ENCODE assay signal across 8 cellular contexts in genomic region chr1:29180497-29181412, GRCh38. TPM values are rescaled to one million over a fixed set of nuclear protein-coding genes. Genes with fewer than 3 reads are reported as not detected.
DNase-seq lines count a peak whose midpoint lies in the region; ATAC-seq, FAIRE-seq and TF ChIP-seq lines count a peak whose summit lies in the region.

No MANE protein-coding gene starts in this region.

- peak overlapping the region; percentile 95 for H3K4me3 Mint-ChIP-seq in activated CD8-positive, alpha-beta memory T cell treated with anti-CD3 and anti-CD28 coated beads, Interleukin-2, amount 10 ng/mL, durations not matched to agents 7 days and 5 days
- H3K4me3 Mint-ChIP-seq in astrocyte (ENCODE audit: unreplicated experiment) = peak overlapping the region; percentile 97

- H3K27me3 ChIP-seq in astrocyte (ENCODE audit: insufficient read depth, low read length) (no peaks in the 10 kb centered on the region), stomach (no peaks in the 10 kb centered on the region)

- TF ChIP-seq EP300 in stomach (IDR thresholded peaks at IDR 0.05) = no peak

- peak overlapping the region; percentile 86 for H3K4me2 ChIP-seq in astrocyte (ENCODE audit: low read length)

- H4K20me1 ChIP-seq in astrocyte (ENCODE audit: insufficient read depth, low read length) = peaks cover 54% of the 10 kb centered on the region

- no peaks in the 10 kb centered on the region for H3K27me3 Mint-ChIP-seq in activated CD8-positive, alpha-beta memory T cell treated with anti-CD3 and anti-CD28 coated beads, Interleukin-2, amount 10 ng/mL, durations not matched to agents 7 days and 5 days
- H3K27me3 Mint-ChIP-seq in astrocyte (ENCODE audit: low read depth, unreplicated experiment) = no peaks in the 10 kb centered on the region

- ATAC-seq in activated CD8-positive, alpha-beta memory T cell treated with anti-CD3 and anti-CD28 coated beads, Interleukin-2, amount 10 ng/mL, durations not matched to agents 7 days and 5 days = peak; percentile 7
- ATAC-seq in GM19455 (IDR thresholded peaks at IDR 0.05; ENCODE audit: unreplicated experiment) = no peak
- no peak for ATAC-seq in GM21529 (IDR thresholded peaks at IDR 0.05; ENCODE audit: unreplicated experiment)

- H3K27ac ChIP-seq in astrocyte (ENCODE audit: low read depth, low read length) = peak overlapping the region; percentile 99
- H3K27ac ChIP-seq in stomach = peak overlapping the region; percentile 99 to 100 (median 100)

- DNase-seq in activated CD8-positive, alpha-beta memory T cell treated with anti-CD3 and anti-CD28 coated beads, Interleukin-2, amount 10 ng/mL, durations not matched to agents 7 days and 5 days = peak; percentile 61
- DNase-seq in activated CD8-positive, alpha-beta memory T cell treated with anti-CD3 and anti-CD28 coated beads, Interleukin-2, amount 50 U/mL, for 48 hours = no peak
- DNase-seq in NB4 (ENCODE audit: low read depth) (peak; percentile 42), astrocyte (ENCODE audit: low read depth) (peak; percentile 18), islet precursor cell (peak; percentile 12), stomach (no peak)

- H3K4me3 ChIP-seq in NB4 (ENCODE audit: low read depth, low read length) (peak overlapping the region; percentile 84), astrocyte (ENCODE audit: insufficient read depth, low read depth, low read length) (peak overlapping the region; percentile 92), stomach (peak overlapping the region; percentile 71 to 96 (median 88))

- H3K4me1 Mint-ChIP-seq in activated CD8-positive, alpha-beta memory T cell treated with anti-CD3 and anti-CD28 coated beads, Interleukin-2, amount 10 ng/mL, durations not matched to agents 7 days and 5 days = peaks cover 48% of the 10 kb centered on the region
- H3K4me1 Mint-ChIP-seq in astrocyte (ENCODE audit: low read depth, unreplicated experiment) = peaks cover 14% of the 10 kb centered on the region

- no peak for FAIRE-seq in astrocyte (lab: Jason Lieb, UNC)

- H3K9me3 ChIP-seq in astrocyte (ENCODE audit: insufficient read depth, low read depth, low read length) (no peaks in the 10 kb centered on the region), stomach (no peaks in the 10 kb centered on the region)

- CTCF ChIA-PET in activated CD8-positive, alpha-beta memory T cell treated with anti-CD3 and anti-CD28 coated beads, Interleukin-2, amount 10 ng/mL, durations not matched to agents 7 days and 5 days (lab: Charles Lee) = interaction anchor here (0.6 to 5.2 kb wide), 18 partner anchors 10 to 599 kb away, joined by 3 to 60 read pairs (median 5); partner anchors contain the start of genes TMEM200B and YTHDF2

- TF ChIP-seq CTCF in NB4 (IDR thresholded peaks at IDR 0.05; ENCODE audit: low read depth, low read length) (no peak), astrocyte (IDR thresholded peaks at IDR 0.05; ENCODE audit: insufficient read depth, low read depth, low read length) (no peak), stomach (IDR thresholded peaks at IDR 0.05) (no peak)

- WGBS in stomach, 5 donors = 0 to 1% (median 0%) methylated on average over 32 of the region's 32 CpGs

- H3K79me2 ChIP-seq in astrocyte (ENCODE audit: insufficient read depth, low read length) = peaks cover 58% of the 10 kb centered on the region

- H3K9me3 Mint-ChIP-seq in activated CD8-positive, alpha-beta memory T cell treated with anti-CD3 and anti-CD28 coated beads, Interleukin-2, amount 10 ng/mL, durations not matched to agents 7 days and 5 days (ENCODE audit: low read depth) = no peaks in the 10 kb centered on the region
- H3K9me3 Mint-ChIP-seq in astrocyte (ENCODE audit: unreplicated experiment) = no peaks in the 10 kb centered on the region

- peaks cover 36% of the 10 kb centered on the region for H3K36me3 Mint-ChIP-seq in activated CD8-positive, alpha-beta memory T cell treated with anti-CD3 and anti-CD28 coated beads, Interleukin-2, amount 10 ng/mL, durations not matched to agents 7 days and 5 days
- peaks cover 4% of the 10 kb centered on the region for H3K36me3 Mint-ChIP-seq in astrocyte (ENCODE audit: low read depth, unreplicated experiment)

- H3K27ac Mint-ChIP-seq in activated CD8-positive, alpha-beta memory T cell treated with anti-CD3 and anti-CD28 coated beads, Interleukin-2, amount 10 ng/mL, durations not matched to agents 7 days and 5 days = peak overlapping the region; percentile 97
- H3K27ac Mint-ChIP-seq in astrocyte (ENCODE audit: unreplicated experiment) = peak overlapping the region; percentile 94

- H3K9ac ChIP-seq in astrocyte (ENCODE audit: low read length) = peak overlapping the region; percentile 100

- peaks cover 8% of the 10 kb centered on the region for H3K36me3 ChIP-seq in astrocyte (ENCODE audit: insufficient read depth, low read length)
- peaks cover 0 to 12% (median 5%) of the 10 kb centered on the region in 4 donors for H3K36me3 ChIP-seq in stomach

- TF ChIP-seq POLR2A in NB4 (IDR thresholded peaks at IDR 0.05; ENCODE audit: extremely low read depth, insufficient read length) (no peak), stomach (IDR thresholded peaks at IDR 0.05) (no peak)

- peaks cover 21% of the 10 kb centered on the region for H3K4me1 ChIP-seq in astrocyte (ENCODE audit: insufficient read depth, low read length)
- peaks cover 34 to 63% (median 52%) of the 10 kb centered on the region in 4 donors for H3K4me1 ChIP-seq in stomach

- no peak overlapping the region for H2AFZ ChIP-seq in astrocyte (ENCODE audit: low read depth, low read length)

- intact Hi-C loops in stomach (cut with DNase I; ENCODE audit: low total_unique reads) = loop anchor here (10.0 kb wide), 1 partner anchor 56 kb away; the partner anchor contains the start of gene TMEM200B

RNA-seq across cellular contexts. Expression of gene SRSF4, which starts 0.9 kb away (rescaled TPM):
- 100 to 1,000 TPM; 145 to 147 TPM for total RNA-seq in activated CD8-positive, alpha-beta memory T cell treated with anti-CD3 and anti-CD28 coated beads, Interleukin-2, amount 10 ng/mL, durations not matched to agents 7 days and 5 days
- total RNA-seq in astrocyte (48.2 and 52.6 TPM in 2 replicates), stomach (100 to 1,000 TPM in 1 of 5 donors, 10 to 100 TPM in 4; 25.1 to 328 (median 65.8) TPM)
- polyA plus RNA-seq in stomach = 10 to 100 TPM; 38.9 to 56.5 (median 49.6) TPM

RNA-seq across cellular contexts. Expression of gene MECR, which starts 50.0 kb away (rescaled TPM):
- 10 to 100 TPM; 24.5 to 26.9 TPM for total RNA-seq in activated CD8-positive, alpha-beta memory T cell treated with anti-CD3 and anti-CD28 coated beads, Interleukin-2, amount 10 ng/mL, durations not matched to agents 7 days and 5 days
- total RNA-seq in astrocyte (25.1 and 30.3 TPM in 2 replicates), stomach (10 to 100 TPM in 4 of 5 donors, 1 to 10 TPM in 1; 8.9 to 47.8 (median 17.4) TPM)
- 10 to 100 TPM; 16.0 to 20.1 (median 18.2) TPM for polyA plus RNA-seq in stomach

RNA-seq across cellular contexts. Expression of gene PTPRU, which starts 55.6 kb away (rescaled TPM):
- under 1 TPM; 0.47 to 0.64 TPM for total RNA-seq in activated CD8-positive, alpha-beta memory T cell treated with anti-CD3 and anti-CD28 coated beads, Interleukin-2, amount 10 ng/mL, durations not matched to agents 7 days and 5 days
- total RNA-seq in astrocyte (36.6 and 47.2 TPM in 2 replicates), stomach (10 to 100 TPM in 2 of 5 donors, 1 to 10 TPM in 2, under 1 TPM in 1; 0.29 to 17.5 (median 8.0) TPM)
- polyA plus RNA-seq in stomach = 1 to 10 TPM; 4.9 to 5.4 (median 5.2) TPM

RNA-seq across cellular contexts. Expression of gene TMEM200B, which starts 57.1 kb away (rescaled TPM):
- total RNA-seq in activated CD8-positive, alpha-beta memory T cell treated with anti-CD3 and anti-CD28 coated beads, Interleukin-2, amount 10 ng/mL, durations not matched to agents 7 days and 5 days = under 1 TPM in 1 of 2 experiments, not detected in 1; 0.09 TPM
- total RNA-seq in astrocyte = 3.6 and 4.7 TPM in 2 replicates
- total RNA-seq in stomach = 1 to 10 TPM in 1 of 5 donors, under 1 TPM in 1, not detected in 3; 0.45 to 8.3 TPM
- polyA plus RNA-seq in stomach = 1 to 10 TPM; 1.4 to 4.0 (median 2.8) TPM

Comparison
In these comparisons a context has a peak if more than half of its experiments do, and no peak if none do; other contexts are left out.
1. DNase-seq: peak in activated CD8-positive, alpha-beta memory T cell treated with anti-CD3 and anti-CD28 coated beads, Interleukin-2, amount 10 ng/mL, durations not matched to agents 7 days and 5 days (single experiment), NB4 (single experiment), astrocyte (single experiment) and islet precursor cell (single experiment); none in activated CD8-positive, alpha-beta memory T cell treated with anti-CD3 and anti-CD28 coated beads, Interleukin-2, amount 50 U/mL, for 48 hours (single experiment) and stomach (single experiment).
2. Peak in every context shown above with its lines, with median percentiles within 50 percentile points of each other: H3K4me3 ChIP-seq.